18 cellular contexts compared by ENCODE assay signal in genomic region chr13:95556981-95557380, GRCh38. TPM values are rescaled to one million over a fixed set of nuclear protein-coding genes. Genes with fewer than 3 reads are reported as not detected.
DNase-seq lines count a peak whose midpoint lies in the region; ATAC-seq and TF ChIP-seq lines count a peak whose summit lies in the region.
"Had no signal": no experiment of that assay in that cellular context is flagged by ENCODE, and none has a peak within 500 bp of the region (broad histone marks: within the 10 kb centered on the region; RNA-seq: fewer than 3 reads in every experiment).

No MANE protein-coding gene starts in this region.

- no peak for TF ChIP-seq CTCF in body of pancreas (IDR thresholded peaks at IDR 0.05)
- TF ChIP-seq CTCF in lower leg skin (IDR thresholded peaks at IDR 0.05) = no peak
- no peak for TF ChIP-seq CTCF in breast epithelium (IDR thresholded peaks at IDR 0.05)

- H3K36me3 ChIP-seq in body of pancreas (replicated peaks in 1 of 2; ENCODE audit: insufficient read depth in 1 of 2, low read depth in 2 of 2) = no peaks in the 10 kb centered on the region
- H3K36me3 ChIP-seq in breast epithelium = peaks cover 3% of the 10 kb centered on the region

- intact Hi-C loops in body of pancreas (cut with DNase I) (loop anchor here (10.0 kb wide), 1 partner anchor 62 kb away; no protein-coding TSS in a partner anchor), lower leg skin (cut with DNase I; ENCODE audit: low total_unique reads) (no loop called here), breast epithelium (cut with DNase I; ENCODE audit: low total_unique reads) (no loop called here)

- H3K27ac ChIP-seq in body of pancreas (peak overlapping the region in 3 of 4 donors; percentile 9 to 94 (median 53)), breast epithelium (no peak overlapping the region)
- H3K27ac ChIP-seq: KMS-11 had no signal

- TF ChIP-seq POLR2A in body of pancreas (IDR thresholded peaks at IDR 0.05) (no peak), lower leg skin (IDR thresholded peaks at IDR 0.05) (no peak), breast epithelium (IDR thresholded peaks at IDR 0.05) (no peak)

- no peaks in the 10 kb centered on the region for H3K9me3 ChIP-seq in body of pancreas
- no peaks in the 10 kb centered on the region for H3K9me3 ChIP-seq in breast epithelium

- ATAC-seq in body of pancreas = no peak
- ATAC-seq: HCT116 had no signal

- H3K4me3 ChIP-seq in body of pancreas = no peak overlapping the region
- H3K4me3 ChIP-seq in lower leg skin (ENCODE audit: low read depth, poor library complexity, severe bottlenecking) = no peak overlapping the region
- H3K4me3 ChIP-seq in breast epithelium = no peak overlapping the region

- DNase-seq in NCI-H510A treated with DMSO at 0.1 percent for 48 hours (lab: John Stamatoyannopoulos, UW) (peak; percentile 61), NCI-H510A (lab: John Stamatoyannopoulos, UW) (no peak), NCI-H1417 (lab: John Stamatoyannopoulos, UW) (peak in 2 of 3 experiments; percentile 56 to 90), body of pancreas (no peak), lower leg skin (ENCODE audit: low spot score in 2 of 2) (no peak), breast epithelium (ENCODE audit: low spot score in 2 of 2) (no peak), DMS 273 (lab: John Stamatoyannopoulos, UW; ENCODE audit: unreplicated experiment) (no peak)
- DNase-seq: 8988T; C1 segment of cervical spinal cord; Calu3; CD4-positive, alpha-beta T cell; DND-41; GDM1 had no signal

- H3K27me3 ChIP-seq in body of pancreas = no peaks in the 10 kb centered on the region
- H3K27me3 ChIP-seq in breast epithelium = peaks cover 3 to 42% of the 10 kb centered on the region in 2 donors

- peaks cover 56% of the 10 kb centered on the region for H3K4me1 ChIP-seq in body of pancreas
- no peaks in the 10 kb centered on the region for H3K4me1 ChIP-seq in breast epithelium

RNA-seq across cellular contexts. Expression of gene CLDN10, which starts 4.5 kb away (rescaled TPM):
- total RNA-seq in body of pancreas (100 to 1,000 TPM in 1 of 2 donors, 10 to 100 TPM in 1; 72.8 to 228 TPM), lower leg skin (10 to 100 TPM in 3 of 4 donors, 1 to 10 TPM in 1; 7.6 to 33.3 (median 19.9) TPM), breast epithelium (1 to 10 TPM in 2 of 3 donors, under 1 TPM in 1; 0.64 to 2.0 (median 1.0) TPM)
- total RNA-seq: B cell; CD4-positive, alpha-beta T cell; H4; HT1080 had no signal

Comparison
In these comparisons a context has a peak if more than half of its experiments do, and no peak if none do; other contexts are left out.
1. DNase-seq: peak in NCI-H510A treated with DMSO at 0.1 percent for 48 hours (single experiment) and NCI-H1417 (2 of 3); none in NCI-H510A (single experiment), body of pancreas (0 of 4), lower leg skin (0 of 2), breast epithelium (0 of 2) and DMS 273 (single experiment).
2. H3K27ac ChIP-seq: peak in body of pancreas (3 of 4); none in breast epithelium (0 of 2).